In genomic region chr6:25035451-25036435, GRCh38 we compare ENCODE assay signal across 9 cellular contexts.
DNase-seq lines count a peak whose midpoint lies in the region; ATAC-seq and TF ChIP-seq lines count a peak whose summit lies in the region.
"Had no signal": no experiment of that assay in that cellular context is flagged by ENCODE, and none has a peak within 500 bp of the region (broad histone marks: within the 10 kb centered on the region; RNA-seq: fewer than 3 reads in every experiment).

No MANE protein-coding gene starts in this region.

- peak overlapping the region; percentile 57 for H3K27ac Mint-ChIP-seq in endothelial cell (ENCODE audit: unreplicated experiment)

- no peaks in the 10 kb centered on the region for H3K36me3 Mint-ChIP-seq in endothelial cell (ENCODE audit: low read depth, unreplicated experiment)

- no peaks in the 10 kb centered on the region for H3K9me3 Mint-ChIP-seq in endothelial cell (ENCODE audit: unreplicated experiment)

- peak; percentile 35 for ATAC-seq in stimulated activated naive CD8-positive, alpha-beta T cell treated with anti-CD3 and anti-CD28 coated beads, Interleukin-15, Interleukin-2, amounts not matched to agents 100 U/mL and 50 U/mL, for 24 hours

- H3K4me3 Mint-ChIP-seq in endothelial cell (ENCODE audit: unreplicated experiment) = no peak overlapping the region

- DNase-seq in NOMO-1 (lab: John Stamatoyannopoulos, UW; ENCODE audit: unreplicated experiment in 2 of 2) (peak; percentile 29 to 50), NOMO-1 treated with dmso at 0.1 percent for 144 hours (lab: John Stamatoyannopoulos, UW; ENCODE audit: unreplicated experiment) (no peak), NCI-H526 (lab: John Stamatoyannopoulos, UW) (peak; percentile 45 to 57), endothelial cell (ENCODE audit: low spot score) (no peak), GF-D8 (lab: John Stamatoyannopoulos, UW) (no peak), DMS79 (lab: John Stamatoyannopoulos, UW) (no peak), NCI-H146 (lab: John Stamatoyannopoulos, UW) (no peak)
- no peak for DNase-seq in stimulated activated naive CD8-positive, alpha-beta T cell treated with anti-CD3 and anti-CD28 coated beads, Interleukin-15, Interleukin-2, amounts not matched to agents 100 U/mL and 50 U/mL, for 24 hours
- DNase-seq: adrenal gland had no signal

- H3K27me3 Mint-ChIP-seq in endothelial cell (ENCODE audit: unreplicated experiment) = peaks cover 1% of the 10 kb centered on the region

- TF ChIP-seq CTCF in endothelial cell (IDR thresholded peaks at IDR 0.05; ENCODE audit: unreplicated experiment) = no peak

- peaks cover 12% of the 10 kb centered on the region for H3K4me1 Mint-ChIP-seq in endothelial cell (ENCODE audit: unreplicated experiment)

Comparison
In these comparisons a context has a peak if more than half of its experiments do, and no peak if none do; other contexts are left out.
1. DNase-seq: peak in NOMO-1 (2 of 2) and NCI-H526 (2 of 2); none in NOMO-1 treated with dmso at 0.1 percent for 144 hours (single experiment), endothelial cell (single experiment), stimulated activated naive CD8-positive, alpha-beta T cell treated with anti-CD3 and anti-CD28 coated beads, Interleukin-15, Interleukin-2, amounts not matched to agents 100 U/mL and 50 U/mL, for 24 hours (single experiment), GF-D8 (single experiment), DMS79 (single experiment) and NCI-H146 (single experiment).